1 cellular context compared by ENCODE assay signal in the genomic region with DNA sequence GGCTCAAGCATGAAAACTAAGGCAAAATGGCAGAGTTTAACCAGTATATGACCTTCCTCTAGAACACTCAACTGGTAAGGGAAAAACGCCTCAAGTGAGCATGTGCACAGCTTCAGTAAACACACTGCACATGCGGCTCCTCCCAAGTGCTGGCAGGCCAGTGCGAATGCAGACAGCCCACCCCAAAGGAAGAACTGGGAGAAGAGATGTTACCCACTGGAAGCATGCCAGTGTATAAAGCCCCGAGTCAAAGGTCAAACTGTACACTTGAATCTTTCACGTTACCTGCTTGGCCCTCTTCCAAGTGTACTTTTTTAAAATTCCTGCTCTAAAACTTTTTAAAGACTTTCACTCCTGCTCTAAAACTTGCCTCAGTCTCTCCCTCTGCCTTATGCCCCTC.
TF ChIP-seq lines count a peak whose summit lies in the region.

No MANE protein-coding gene starts in this region.

TF ChIP-seq in H1, 55 proteins besides CTCF, POLR2A, EP300 and RAD21:
- TF ChIP-seq RBBP5 (IDR thresholded peaks at IDR 0.05; ENCODE audit: borderline replicate concordance, low read depth, low read length) (no peak), HDAC2 (IDR thresholded peaks at IDR 0.05; ENCODE audit: borderline replicate concordance in 1 of 2, low read depth in 2 of 2, low read length in 2 of 2) (no peak), CHD7 (IDR thresholded peaks at IDR 0.05; ENCODE audit: insufficient replicate concordance, low read length) (no peak), KDM1A (IDR thresholded peaks at IDR 0.05; ENCODE audit: borderline replicate concordance, low read length) (no peak), CBX8 (IDR thresholded peaks at IDR 0.05; ENCODE audit: borderline replicate concordance, low read depth, low read length) (no peak), CEBPB (IDR thresholded peaks at IDR 0.05; ENCODE audit: low read depth, low read length) (no peak), GTF2F1 (IDR thresholded peaks at IDR 0.05; ENCODE audit: borderline replicate concordance, low read depth, low read length) (no peak), CHD1 (IDR thresholded peaks at IDR 0.05; ENCODE audit: low read depth, low read length) (no peak), SP1 (IDR thresholded peaks at IDR 0.05; ENCODE audit: low read depth, low read length) (no peak), EGR1 (IDR thresholded peaks at IDR 0.05; ENCODE audit: borderline replicate concordance, low read depth, low read length) (no peak), TAF7 (optimal IDR thresholded peaks at IDR 0.05; ENCODE audit: borderline replicate concordance, low read depth, low read length) (no peak), ZNF274 (IDR thresholded peaks at IDR 0.05; ENCODE audit: borderline replicate concordance, extremely low read depth, low read length) (no peak), SIRT6 (IDR thresholded peaks at IDR 0.05; ENCODE audit: low read length) (no peak), NANOG (IDR thresholded peaks at IDR 0.05; ENCODE audit: insufficient read depth, low read depth, low read length, poor library complexity, severe bottlenecking) (no peak), FOSL1 (IDR thresholded peaks at IDR 0.05; ENCODE audit: insufficient read depth, low read depth, low read length) (no peak), SAP30 (IDR thresholded peaks at IDR 0.05; ENCODE audit: insufficient read depth, insufficient replicate concordance, low read length) (no peak)
- TF ChIP-seq, protein P1, sequence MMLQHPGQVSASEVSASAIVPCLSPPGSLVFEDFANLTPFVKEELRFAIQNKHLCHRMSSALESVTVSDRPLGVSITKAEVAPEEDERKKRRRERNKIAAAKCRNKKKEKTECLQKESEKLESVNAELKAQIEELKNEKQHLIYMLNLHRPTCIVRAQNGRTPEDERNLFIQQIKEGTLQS (IDR thresholded peaks at IDR 0.05; ENCODE audit: insufficient read depth, low read depth, low read length), result no peak
